Comparison of ENCODE assay signal across 8 cellular contexts in the genomic region with DNA sequence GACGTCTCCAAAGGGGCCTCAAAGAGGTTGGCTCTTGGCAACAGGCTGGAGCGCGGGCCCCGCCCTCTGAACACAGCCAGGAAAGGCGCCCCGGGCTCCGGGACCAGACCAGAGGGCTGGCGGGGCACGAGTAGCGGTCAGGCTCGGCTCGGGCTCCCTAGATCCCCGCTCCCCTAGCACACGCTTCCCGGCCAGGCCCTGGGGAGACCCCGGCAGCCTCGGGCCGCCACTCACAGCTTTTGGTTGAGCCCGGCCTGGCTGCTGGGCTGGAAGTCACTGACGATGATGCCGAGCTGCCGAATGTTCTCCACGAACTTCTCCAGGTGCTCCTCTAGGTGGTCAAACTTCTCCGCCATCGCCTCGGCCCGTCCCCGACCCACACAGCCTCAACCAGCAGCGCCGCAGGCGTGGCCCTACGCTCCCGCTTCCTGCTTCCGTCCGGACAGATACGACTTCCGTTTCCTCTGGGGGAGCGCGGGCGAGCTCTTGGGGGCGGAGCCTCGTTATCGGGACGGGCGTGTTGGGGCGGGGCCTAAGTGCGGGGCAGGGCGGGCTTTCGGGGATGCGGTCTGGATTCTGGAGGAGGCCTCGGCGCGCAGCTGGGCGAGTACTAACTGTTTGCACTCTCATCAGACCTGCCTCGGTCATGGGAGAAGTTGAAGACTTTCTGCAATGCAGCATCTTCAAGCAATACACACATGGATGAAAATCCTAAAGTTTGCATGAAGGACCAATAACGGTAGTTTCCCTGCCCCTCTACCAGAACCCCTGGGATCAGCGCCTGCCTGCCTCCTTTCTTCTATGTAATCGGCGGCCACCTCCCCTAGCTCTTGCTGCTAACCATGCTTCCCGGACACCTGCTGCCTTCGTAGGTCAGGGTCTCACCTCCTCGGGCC. TPM values are rescaled to one million over a fixed set of nuclear protein-coding genes. Genes with fewer than 3 reads are reported as not detected.
A peak's percentile ranks its signal among the peaks of the same experiment; 100 is the strongest.
DNase-seq lines count a peak whose midpoint lies in the region; ATAC-seq and TF ChIP-seq lines count a peak whose summit lies in the region.

MED10 (minus strand) TSS at position 420 of the 896 bp plus-strand sequence; CDS start at position 356, 64 bp downstream.

- H3K79me2 ChIP-seq in DOHH2 (ENCODE audit: control insufficient read depth, low read length) (peaks cover 55% of the 10 kb centered on the region), GM23338 (replicated peaks; ENCODE audit: insufficient read depth) (peaks cover 22% of the 10 kb centered on the region)

- H3K4me2 ChIP-seq in DOHH2 (ENCODE audit: low read length), result peak within 1 kb of the TSS; percentile 95
- H3K4me2 ChIP-seq in GM23338, result peak within 1 kb of the TSS; percentile 99

- peaks cover 27% of the 10 kb centered on the region for H3K4me1 ChIP-seq in DOHH2 (ENCODE audit: control insufficient read depth, low read length)
- 0 out of 2 replicates have a peak, but pooled peaks cover 7% of the 10 kb centered on the region for H3K4me1 ChIP-seq in GM23338 (ENCODE audit: insufficient read depth)

- H3K27me3 Mint-ChIP-seq in GM23338 (ENCODE audit: insufficient read depth, low read depth, poor library complexity) (peaks cover 6% of the 10 kb centered on the region), natural killer cell (ENCODE audit: low read depth in 2 of 2) (peaks cover 6 to 21% of the 10 kb centered on the region in 2 donors)

- H3F3A ChIP-seq in DOHH2 (ENCODE audit: control insufficient read depth, insufficient read depth) (0 out of 2 replicates have a peak, but pooled peaks cover 3% of the 10 kb centered on the region), GM23338 (replicated peaks; ENCODE audit: low read depth) (no peaks in the 10 kb centered on the region)

- ATAC-seq in GM23338 (peak; percentile 97), natural killer cell (peak; percentile 99)

- H3K27me3 ChIP-seq in DOHH2 (ENCODE audit: control insufficient read depth, low read length) (no peaks in the 10 kb centered on the region), GM23338 (ENCODE audit: insufficient read depth) (no peaks in the 10 kb centered on the region)

- H3K36me3 Mint-ChIP-seq in GM23338 (ENCODE audit: low read depth) (peaks cover 30% of the 10 kb centered on the region), natural killer cell (peaks cover 14% of the 10 kb centered on the region)

- H3K36me3 ChIP-seq in DOHH2 (ENCODE audit: control insufficient read depth, low read length) (peaks cover 49% of the 10 kb centered on the region), GM23338 (ENCODE audit: insufficient read depth) (peaks cover 28% of the 10 kb centered on the region; the same call in 1 of the 2 replicates)

- H3K9me3 Mint-ChIP-seq in GM23338 (no peaks in the 10 kb centered on the region), natural killer cell (no peaks in the 10 kb centered on the region)

- peak within 1 kb of the TSS; percentile 90 for H2AFZ ChIP-seq in GM23338

- H3K27ac Mint-ChIP-seq in GM23338 (peak within 1 kb of the TSS; percentile 97), natural killer cell (peak within 1 kb of the TSS; percentile 94 to 96)

- no peaks in the 10 kb centered on the region for H3K9me3 ChIP-seq in DOHH2 (ENCODE audit: control insufficient read depth, insufficient read depth, low read length)

- intact Hi-C loops in natural killer cell (cut with micrococcal nuclease), result loop anchor here (1.0 to 10.0 kb wide), 3 partner anchors 254 to 956 kb away; partner anchors contain the start of genes ICE1, NSUN2 and SRD5A1

- H3K4me3 ChIP-seq in DOHH2 (ENCODE audit: low read length) (peak within 1 kb of the TSS; percentile 83), GM23338 (peak within 1 kb of the TSS; percentile 96), fibroblast of mammary gland (ENCODE audit: control insufficient read depth, low read depth, low read length) (peak within 1 kb of the TSS; percentile 95)

- H3K9me2 ChIP-seq in DOHH2 (replicated peaks; ENCODE audit: control insufficient read depth, low read length), result no peaks in the 10 kb centered on the region
- H3K9me2 ChIP-seq in GM23338 (ENCODE audit: insufficient read depth), result no peaks in the 10 kb centered on the region

- DNase-seq in GM23338 (ENCODE audit: low spot score) (peak; percentile 96), LHCN-M2 (ENCODE audit: low read depth) (peak; percentile 89), RPMI8226 (peak; percentile 92), fibroblast of mammary gland (ENCODE audit: low read depth) (peak; percentile 91), natural killer cell (peak; percentile 82)
- DNase-seq in activated T-helper 1 cell treated with anti-CD3 and anti-CD28 coated beads, Interleukin-2, amount 50 U/mL, for 16 hours (ENCODE audit: low read depth in 1 of 2, low spot score in 1 of 2), result peak; percentile 89 to 91
- DNase-seq in stimulated activated naive CD4-positive, alpha-beta T cell treated with Interleukin-2 at 50 U/mL for 16 hours (lab: John Stamatoyannopoulos, UW), result peak; percentile 94

- H3K4me3 Mint-ChIP-seq in GM23338, result peak within 1 kb of the TSS; percentile 98
- H3K4me3 Mint-ChIP-seq in natural killer cell, result peak within 1 kb of the TSS; percentile 99

- H3K4me1 Mint-ChIP-seq in GM23338, result peaks cover 13% of the 10 kb centered on the region; the same call in 2 of the 3 replicates
- H3K4me1 Mint-ChIP-seq in natural killer cell, result peaks cover 46 to 51% of the 10 kb centered on the region in 2 donors

- peak within 1 kb of the TSS; percentile 36 for H3K27ac ChIP-seq in DOHH2 (ENCODE audit: low read depth, low read length)
- no peak within 1 kb of the TSS; the same call in 1 of the 2 replicates for H3K27ac ChIP-seq in GM23338 (ENCODE audit: low read depth)

- TF ChIP-seq CTCF in DOHH2 (IDR thresholded peaks at IDR 0.05; ENCODE audit: low read depth, low read length, poor library complexity, severe bottlenecking) (no peak), GM23338 (conservative IDR thresholded peaks at IDR 0.05; ENCODE audit: low read depth in 2 of 2) (no peak), fibroblast of mammary gland (conservative IDR thresholded peaks at IDR 0.05; ENCODE audit: control insufficient read depth, insufficient read depth, low read depth, low read length) (no peak), natural killer cell (IDR thresholded peaks at IDR 0.05) (no peak)

- H4K20me1 ChIP-seq in DOHH2 (ENCODE audit: control insufficient read depth, insufficient read depth, low read depth, low read length) (peaks cover 25% of the 10 kb centered on the region; the same call in 1 of the 2 replicates), GM23338 (replicated peaks; ENCODE audit: insufficient read depth) (peaks cover 7% of the 10 kb centered on the region; the same call in 1 of the 2 replicates)

TF ChIP-seq in GM23338, 12 proteins besides CTCF, POLR2A, EP300 and RAD21 (continues in another document):
- no peak for TF ChIP-seq ZNF114 (CRISPR knock-in tag; IDR thresholded peaks at IDR 0.05)
- peak; percentile 47 for TF ChIP-seq CREB1 (CRISPR knock-in tag; IDR thresholded peaks at IDR 0.05; ENCODE audit: low read depth)

RNA-seq across cellular contexts. Expression of gene MED10, which starts in this region (rescaled TPM):
- total RNA-seq in GM23338 (2014; rRNA removed; shearing (Covaris generic)), result 9.0 and 16.0 TPM in 2 replicates
- polyA plus RNA-seq in GM23338 (2016; fragmentation: Nextera tagmentation; extraction: Ambion mirVana), result 58.1 and 62.2 TPM in 2 replicates
- total RNA-seq in LHCN-M2 (2014; rRNA removed) (13.4 and 19.6 TPM in 2 replicates), natural killer cell (10 to 100 TPM; 64.4 to 68.5 (median 64.5) TPM)
- polyA plus RNA-seq in LHCN-M2 (2012), result 44.1 TPM
